8 cellular contexts compared by ENCODE assay signal in the genomic region with DNA sequence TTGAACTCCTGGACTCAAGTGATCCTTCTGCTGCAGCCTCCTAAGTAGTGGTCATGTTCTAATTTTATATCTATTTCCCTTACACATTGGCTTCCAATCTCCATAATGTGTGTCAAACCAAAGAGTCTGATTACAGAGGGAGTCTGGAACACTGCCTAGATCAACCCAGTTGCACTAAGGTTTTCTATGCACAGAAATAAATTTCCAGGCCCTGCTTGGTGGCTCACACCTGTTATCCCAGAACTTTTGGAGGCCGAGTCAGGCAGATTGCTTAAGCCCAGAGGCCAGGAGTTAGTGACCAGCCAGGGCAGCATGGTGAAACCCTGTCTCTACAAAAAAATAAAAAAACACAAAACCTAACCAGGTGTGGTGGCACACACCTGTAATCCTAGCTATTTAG. TPM values are rescaled to one million over a fixed set of nuclear protein-coding genes. Genes with fewer than 3 reads are reported as not detected.
"Had no signal": no experiment of that assay in that cellular context is flagged by ENCODE, and none has a peak within 500 bp of the region (broad histone marks: within the 10 kb centered on the region; RNA-seq: fewer than 3 reads in every experiment).

No MANE protein-coding gene starts in this region.

RNA-seq across cellular contexts. Expression of a gene that starts 8.1 kb away (rescaled TPM):
- total RNA-seq: activated CD4-positive, alpha-beta T cell treated with anti-CD3 and anti-CD28 coated beads for 36 hours; activated CD8-positive, alpha-beta memory T cell treated with anti-CD3 and anti-CD28 coated beads, Interleukin-2, amount 10 ng/mL, durations not matched to agents 7 days and 5 days; activated CD8-positive, alpha-beta T cell treated with anti-CD3 and anti-CD28 coated beads for 36 hours; activated T-helper 1 cell treated with anti-CD3 and anti-CD28 coated beads, Interleukin-12 subunit alpha, Interleukin-12 subunit beta, Interleukin-2, Interleukin-4 antibody, amounts not matched to agents 30 ng/mL and 10 ng/mL and 1 ng/mL, durations not matched to agents 14 hours and 24 hours and 36 hours; aorta; HepG2; SJSA1; T-helper 1 cell treated with Interleukin-12 subunit alpha and Interleukin-12 subunit beta and Interleukin-4 antibody, amounts not matched to agents 30 ng/mL and 1 ng/mL, for 36 hours had no signal
- polyA plus RNA-seq: aorta, HepG2 had no signal

RNA-seq across cellular contexts. Expression of a gene that starts 19.9 kb away (rescaled TPM):
- total RNA-seq: activated CD4-positive, alpha-beta T cell treated with anti-CD3 and anti-CD28 coated beads for 36 hours; activated CD8-positive, alpha-beta memory T cell treated with anti-CD3 and anti-CD28 coated beads, Interleukin-2, amount 10 ng/mL, durations not matched to agents 7 days and 5 days; activated CD8-positive, alpha-beta T cell treated with anti-CD3 and anti-CD28 coated beads for 36 hours; activated T-helper 1 cell treated with anti-CD3 and anti-CD28 coated beads, Interleukin-12 subunit alpha, Interleukin-12 subunit beta, Interleukin-2, Interleukin-4 antibody, amounts not matched to agents 30 ng/mL and 10 ng/mL and 1 ng/mL, durations not matched to agents 14 hours and 24 hours and 36 hours; aorta; HepG2; SJSA1; T-helper 1 cell treated with Interleukin-12 subunit alpha and Interleukin-12 subunit beta and Interleukin-4 antibody, amounts not matched to agents 30 ng/mL and 1 ng/mL, for 36 hours had no signal
- polyA plus RNA-seq: aorta, HepG2 had no signal

RNA-seq across cellular contexts. Expression of a gene that starts 32.8 kb away (rescaled TPM):
- total RNA-seq: activated CD4-positive, alpha-beta T cell treated with anti-CD3 and anti-CD28 coated beads for 36 hours; activated CD8-positive, alpha-beta memory T cell treated with anti-CD3 and anti-CD28 coated beads, Interleukin-2, amount 10 ng/mL, durations not matched to agents 7 days and 5 days; activated CD8-positive, alpha-beta T cell treated with anti-CD3 and anti-CD28 coated beads for 36 hours; activated T-helper 1 cell treated with anti-CD3 and anti-CD28 coated beads, Interleukin-12 subunit alpha, Interleukin-12 subunit beta, Interleukin-2, Interleukin-4 antibody, amounts not matched to agents 30 ng/mL and 10 ng/mL and 1 ng/mL, durations not matched to agents 14 hours and 24 hours and 36 hours; aorta; HepG2; SJSA1; T-helper 1 cell treated with Interleukin-12 subunit alpha and Interleukin-12 subunit beta and Interleukin-4 antibody, amounts not matched to agents 30 ng/mL and 1 ng/mL, for 36 hours had no signal
- polyA plus RNA-seq: aorta, HepG2 had no signal

RNA-seq across cellular contexts. Expression of a gene that starts 50.9 kb away (rescaled TPM):
- total RNA-seq: activated CD4-positive, alpha-beta T cell treated with anti-CD3 and anti-CD28 coated beads for 36 hours; activated CD8-positive, alpha-beta memory T cell treated with anti-CD3 and anti-CD28 coated beads, Interleukin-2, amount 10 ng/mL, durations not matched to agents 7 days and 5 days; activated CD8-positive, alpha-beta T cell treated with anti-CD3 and anti-CD28 coated beads for 36 hours; activated T-helper 1 cell treated with anti-CD3 and anti-CD28 coated beads, Interleukin-12 subunit alpha, Interleukin-12 subunit beta, Interleukin-2, Interleukin-4 antibody, amounts not matched to agents 30 ng/mL and 10 ng/mL and 1 ng/mL, durations not matched to agents 14 hours and 24 hours and 36 hours; aorta; HepG2; SJSA1; T-helper 1 cell treated with Interleukin-12 subunit alpha and Interleukin-12 subunit beta and Interleukin-4 antibody, amounts not matched to agents 30 ng/mL and 1 ng/mL, for 36 hours had no signal
- polyA plus RNA-seq: aorta, HepG2 had no signal
